16 cellular contexts compared by ENCODE assay signal in genomic region chr2:26438526-26438925, GRCh38. TPM values are rescaled to one million over a fixed set of nuclear protein-coding genes. Genes with fewer than 3 reads are reported as not detected.
DNase-seq lines count a peak whose midpoint lies in the region; ATAC-seq and TF ChIP-seq lines count a peak whose summit lies in the region.
"Had no signal": no experiment of that assay in that cellular context is flagged by ENCODE, and none has a peak within 500 bp of the region (broad histone marks: within the 10 kb centered on the region; RNA-seq: fewer than 3 reads in every experiment).

No MANE protein-coding gene starts in this region.

- CTCF ChIA-PET in WTC11 (lab: Charles Lee) = no interaction called here

- H3K4me3 Mint-ChIP-seq in WTC11 = no peak overlapping the region
- H3K4me3 Mint-ChIP-seq in type B pancreatic cell = no peak overlapping the region
- H3K4me3 Mint-ChIP-seq: activated T-cell treated with anti-CD3 and anti-CD28 coated beads, Interleukin-2, amount 50 U/mL, for 24 hours; natural killer cell had no signal

- POLR2A ChIA-PET in WTC11 (lab: Charles Lee) = no interaction called here

- no peak for TF ChIP-seq POLR2A in prostate gland (IDR thresholded peaks at IDR 0.05)

- peaks cover 4% of the 10 kb centered on the region for H3K4me1 ChIP-seq in skeletal muscle satellite cell (ENCODE audit: control insufficient read depth, insufficient read depth, low read length)
- no peaks in the 10 kb centered on the region for H3K4me1 ChIP-seq in prostate gland (replicated peaks)

- TF ChIP-seq CTCF in WTC11 (IDR thresholded peaks at IDR 0.05) (no peak), foreskin fibroblast (IDR thresholded peaks at IDR 0.05; ENCODE audit: low read depth, low read length) (no peak), prostate gland (IDR thresholded peaks at IDR 0.05) (no peak), type B pancreatic cell (conservative IDR thresholded peaks at IDR 0.05) (no peak)

- H3K4me3 ChIP-seq in foreskin fibroblast (ENCODE audit: low read depth in 1 of 2, low read length in 2 of 2) (no peak overlapping the region), skeletal muscle satellite cell (ENCODE audit: low read length) (no peak overlapping the region), prostate gland (no peak overlapping the region)
- H3K4me3 ChIP-seq: dorsolateral prefrontal cortex, MG63, skin epidermis had no signal

- H3K27me3 ChIP-seq in skeletal muscle satellite cell (ENCODE audit: control insufficient read depth, insufficient read depth, low read length) (peaks cover 37% of the 10 kb centered on the region), prostate gland (replicated peaks; ENCODE audit: insufficient read depth) (no peaks in the 10 kb centered on the region)
- H3K27me3 ChIP-seq: dorsolateral prefrontal cortex, MG63 had no signal

- DNase-seq in GM04504 (ENCODE audit: low read depth) = peak; percentile 70
- no peak for DNase-seq in WTC11 (ENCODE audit: low spot score)
- peak; percentile 9 to 61 for DNase-seq in foreskin fibroblast
- DNase-seq in prostate gland (ENCODE audit: low spot score) = no peak
- DNase-seq in effector CD4-positive, alpha-beta T cell = no peak
- no peak for DNase-seq in stimulated activated CD4-positive, alpha-beta T cell treated with anti-CD3 and anti-CD28 coated beads, Interleukin-1b, Interleukin-23, amount 100 ng/mL, for 48 hours
- no peak for DNase-seq in type B pancreatic cell (ENCODE audit: extremely low spot score, unreplicated experiment)
- DNase-seq: activated CD4-positive, CD25-positive, alpha-beta regulatory T cell treated with anti-CD3 and anti-CD28 coated beads, Interleukin-2, amount 50 U/mL, for 72 hours; activated T-cell treated with anti-CD3 and anti-CD28 coated beads, Interleukin-2, amount 50 U/mL, for 24 hours; amygdala; dorsolateral prefrontal cortex; kidney; MG63; natural killer cell had no signal

- no peak overlapping the region for H3K9ac ChIP-seq in skeletal muscle satellite cell (ENCODE audit: low read depth, low read length)

- H3K27me3 Mint-ChIP-seq in WTC11 (ENCODE audit: low read depth) = no peaks in the 10 kb centered on the region; the same call in 1 of the 2 replicates
- H3K27me3 Mint-ChIP-seq in type B pancreatic cell = peaks cover 6% of the 10 kb centered on the region

- H3K4me1 Mint-ChIP-seq in WTC11 (no peaks in the 10 kb centered on the region), type B pancreatic cell (ENCODE audit: unreplicated experiment) (no peaks in the 10 kb centered on the region)
- H3K4me1 Mint-ChIP-seq: natural killer cell had no signal

- H3K4me2 ChIP-seq in skeletal muscle satellite cell (ENCODE audit: low read length) = peak overlapping the region; percentile 15

- H3K36me3 ChIP-seq in skeletal muscle satellite cell (ENCODE audit: insufficient read depth, low read length) (no peaks in the 10 kb centered on the region), prostate gland (no peaks in the 10 kb centered on the region)
- H3K36me3 ChIP-seq: MG63 had no signal

- H3K36me3 Mint-ChIP-seq in WTC11 (no peaks in the 10 kb centered on the region), type B pancreatic cell (no peaks in the 10 kb centered on the region)
- H3K36me3 Mint-ChIP-seq: natural killer cell had no signal

- no peaks in the 10 kb centered on the region for H3K9me3 Mint-ChIP-seq in WTC11
- H3K9me3 Mint-ChIP-seq in type B pancreatic cell = no peaks in the 10 kb centered on the region
- H3K9me3 Mint-ChIP-seq: activated T-cell treated with anti-CD3 and anti-CD28 coated beads, Interleukin-2, amount 50 U/mL, for 24 hours; natural killer cell had no signal

- ATAC-seq in WTC11 = peak; percentile 64
- ATAC-seq: natural killer cell had no signal

- no peak overlapping the region for H3K27ac ChIP-seq in prostate gland
- H3K27ac ChIP-seq: dorsolateral prefrontal cortex, skin epidermis had no signal

- H3K27ac Mint-ChIP-seq in WTC11 (no peak overlapping the region), type B pancreatic cell (no peak overlapping the region)
- H3K27ac Mint-ChIP-seq: activated T-cell treated with anti-CD3 and anti-CD28 coated beads, Interleukin-2, amount 50 U/mL, for 24 hours; natural killer cell had no signal

- no peaks in the 10 kb centered on the region for H3K9me3 ChIP-seq in skeletal muscle satellite cell (replicated peaks; ENCODE audit: low read length)
- H3K9me3 ChIP-seq in prostate gland = no peaks in the 10 kb centered on the region
- H3K9me3 ChIP-seq: MG63 had no signal

- WGBS in prostate gland = 51% methylated on average over 8 of the region's 8 CpGs

- intact Hi-C loops in prostate gland (cut with DNase I) = no loop called here

TF ChIP-seq in WTC11, 78 proteins besides CTCF, POLR2A, EP300 and RAD21:
- TF ChIP-seq MXD4 (CRISPR knock-in tag; IDR thresholded peaks at IDR 0.05; ENCODE audit: borderline replicate concordance) (no peak), MAX (CRISPR knock-in tag; IDR thresholded peaks at IDR 0.05) (no peak)

RNA-seq across cellular contexts. Expression of gene DRC1, which starts 36.8 kb away (rescaled TPM):
- total RNA-seq in WTC11 (2021) (0.55 TPM in 1 of 3 replicates, not detected in the others), prostate gland (1 to 10 TPM in 1 of 2 donors, not detected in 1; 3.8 TPM), type B pancreatic cell (ENCODE audit: low replicate concordance) (0.33 and 3.7 TPM in 2 replicates)
- 0.22 and 1.0 TPM in 2 replicates for total RNA-seq in skeletal muscle satellite cell (2012; rRNA removed)
- total RNA-seq: natural killer cell had no signal

RNA-seq across cellular contexts. Expression of gene OTOF, which starts 39.4 kb away (rescaled TPM):
- total RNA-seq in WTC11 (2021) (0.05 to 0.26 TPM (median 0.07 TPM) in 3 replicates), prostate gland (under 1 TPM in 1 of 2 donors, not detected in 1; 0.68 TPM), type B pancreatic cell (ENCODE audit: low replicate concordance) (0.05 TPM in 1 of 2 replicates, not detected in the other)
- 0.22 and 0.51 TPM in 2 replicates for total RNA-seq in skeletal muscle satellite cell (2012; rRNA removed)

Comparison
In these comparisons a context has a peak if more than half of its experiments do, and no peak if none do; other contexts are left out.
1. DNase-seq: peak in GM04504 (single experiment) and foreskin fibroblast (2 of 2); none in WTC11 (single experiment), prostate gland (single experiment), effector CD4-positive, alpha-beta T cell (single experiment), stimulated activated CD4-positive, alpha-beta T cell treated with anti-CD3 and anti-CD28 coated beads, Interleukin-1b, Interleukin-23, amount 100 ng/mL, for 48 hours (single experiment) and type B pancreatic cell (single experiment).